In the genomic region with DNA sequence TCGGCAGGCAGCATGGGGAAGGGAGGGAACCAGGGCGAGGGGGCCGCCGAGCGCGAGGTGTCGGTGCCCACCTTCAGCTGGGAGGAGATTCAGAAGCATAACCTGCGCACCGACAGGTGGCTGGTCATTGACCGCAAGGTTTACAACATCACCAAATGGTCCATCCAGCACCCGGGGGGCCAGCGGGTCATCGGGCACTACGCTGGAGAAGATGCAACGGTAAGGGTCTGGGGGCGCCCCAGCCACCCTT, we compare ENCODE assay signal across 1 cellular context.
TF ChIP-seq lines count a peak whose summit lies in the region.

No MANE protein-coding gene starts in this region.

TF ChIP-seq in HepG2, 621 proteins besides CTCF, POLR2A, EP300 and RAD21 (continued from another document and continues in another):
- TF ChIP-seq, protein P1, sequence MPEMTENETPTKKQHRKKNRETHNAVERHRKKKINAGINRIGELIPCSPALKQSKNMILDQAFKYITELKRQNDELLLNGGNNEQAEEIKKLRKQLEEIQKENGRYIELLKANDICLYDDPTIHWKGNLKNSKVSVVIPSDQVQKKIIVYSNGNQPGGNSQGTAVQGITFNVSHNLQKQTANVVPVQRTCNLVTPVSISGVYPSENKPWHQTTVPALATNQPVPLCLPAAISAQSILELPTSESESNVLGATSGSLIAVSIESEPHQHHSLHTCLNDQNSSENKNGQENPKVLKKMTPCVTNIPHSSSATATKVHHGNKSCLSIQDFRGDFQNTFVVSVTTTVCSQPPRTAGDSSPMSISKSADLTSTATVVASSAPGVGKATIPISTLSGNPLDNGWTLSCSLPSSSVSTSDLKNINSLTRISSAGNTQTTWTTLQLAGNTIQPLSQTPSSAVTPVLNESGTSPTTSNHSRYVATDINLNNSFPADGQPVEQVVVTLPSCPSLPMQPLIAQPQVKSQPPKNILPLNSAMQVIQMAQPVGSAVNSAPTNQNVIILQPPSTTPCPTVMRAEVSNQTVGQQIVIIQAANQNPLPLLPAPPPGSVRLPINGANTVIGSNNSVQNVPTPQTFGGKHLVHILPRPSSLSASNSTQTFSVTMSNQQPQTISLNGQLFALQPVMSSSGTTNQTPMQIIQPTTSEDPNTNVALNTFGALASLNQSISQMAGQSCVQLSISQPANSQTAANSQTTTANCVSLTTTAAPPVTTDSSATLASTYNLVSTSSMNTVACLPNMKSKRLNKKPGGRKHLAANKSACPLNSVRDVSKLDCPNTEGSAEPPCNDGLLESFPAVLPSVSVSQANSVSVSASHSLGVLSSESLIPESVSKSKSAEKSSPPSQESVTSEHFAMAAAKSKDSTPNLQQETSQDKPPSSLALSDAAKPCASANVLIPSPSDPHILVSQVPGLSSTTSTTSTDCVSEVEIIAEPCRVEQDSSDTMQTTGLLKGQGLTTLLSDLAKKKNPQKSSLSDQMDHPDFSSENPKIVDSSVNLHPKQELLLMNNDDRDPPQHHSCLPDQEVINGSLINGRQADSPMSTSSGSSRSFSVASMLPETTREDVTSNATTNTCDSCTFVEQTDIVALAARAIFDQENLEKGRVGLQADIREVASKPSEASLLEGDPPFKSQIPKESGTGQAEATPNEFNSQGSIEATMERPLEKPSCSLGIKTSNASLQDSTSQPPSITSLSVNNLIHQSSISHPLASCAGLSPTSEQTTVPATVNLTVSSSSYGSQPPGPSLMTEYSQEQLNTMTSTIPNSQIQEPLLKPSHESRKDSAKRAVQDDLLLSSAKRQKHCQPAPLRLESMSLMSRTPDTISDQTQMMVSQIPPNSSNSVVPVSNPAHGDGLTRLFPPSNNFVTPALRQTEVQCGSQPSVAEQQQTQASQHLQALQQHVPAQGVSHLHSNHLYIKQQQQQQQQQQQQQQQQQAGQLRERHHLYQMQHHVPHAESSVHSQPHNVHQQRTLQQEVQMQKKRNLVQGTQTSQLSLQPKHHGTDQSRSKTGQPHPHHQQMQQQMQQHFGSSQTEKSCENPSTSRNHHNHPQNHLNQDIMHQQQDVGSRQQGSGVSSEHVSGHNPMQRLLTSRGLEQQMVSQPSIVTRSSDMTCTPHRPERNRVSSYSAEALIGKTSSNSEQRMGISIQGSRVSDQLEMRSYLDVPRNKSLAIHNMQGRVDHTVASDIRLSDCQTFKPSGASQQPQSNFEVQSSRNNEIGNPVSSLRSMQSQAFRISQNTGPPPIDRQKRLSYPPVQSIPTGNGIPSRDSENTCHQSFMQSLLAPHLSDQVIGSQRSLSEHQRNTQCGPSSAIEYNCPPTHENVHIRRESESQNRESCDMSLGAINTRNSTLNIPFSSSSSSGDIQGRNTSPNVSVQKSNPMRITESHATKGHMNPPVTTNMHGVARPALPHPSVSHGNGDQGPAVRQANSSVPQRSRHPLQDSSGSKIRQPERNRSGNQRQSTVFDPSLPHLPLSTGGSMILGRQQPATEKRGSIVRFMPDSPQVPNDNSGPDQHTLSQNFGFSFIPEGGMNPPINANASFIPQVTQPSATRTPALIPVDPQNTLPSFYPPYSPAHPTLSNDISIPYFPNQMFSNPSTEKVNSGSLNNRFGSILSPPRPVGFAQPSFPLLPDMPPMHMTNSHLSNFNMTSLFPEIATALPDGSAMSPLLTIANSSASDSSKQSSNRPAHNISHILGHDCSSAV (CRISPR knock-in tag; IDR thresholded peaks at IDR 0.05; ENCODE audit: borderline replicate concordance), result 0 out of 2 replicates have a peak, but pooled peaks have one; percentile 53
- TF ChIP-seq ZNF772 (CRISPR knock-in tag; IDR thresholded peaks at IDR 0.05) (0 out of 2 replicates have a peak, but pooled peaks have one; percentile 6), SP140L (CRISPR knock-in tag; IDR thresholded peaks at IDR 0.05; ENCODE audit: borderline replicate concordance) (0 out of 2 replicates have a peak, but pooled peaks have one; percentile 35), ZKSCAN1 (IDR thresholded peaks at IDR 0.05; ENCODE audit: low read length) (no peak), EEA1 (CRISPR knock-in tag; IDR thresholded peaks at IDR 0.05; ENCODE audit: borderline replicate concordance) (0 out of 2 replicates have a peak, but pooled peaks have one; percentile 45), ZBTB42 (CRISPR knock-in tag; IDR thresholded peaks at IDR 0.05) (0 out of 2 replicates have a peak, but pooled peaks have one; percentile 48), ZNF101 (CRISPR knock-in tag; IDR thresholded peaks at IDR 0.05; ENCODE audit: borderline replicate concordance, low read depth) (no peak), GABPB1 (CRISPR knock-in tag; IDR thresholded peaks at IDR 0.05) (no peak), RXRB (CRISPR knock-in tag; IDR thresholded peaks at IDR 0.05; ENCODE audit: borderline replicate concordance) (no peak), RELA (CRISPR knock-in tag; IDR thresholded peaks at IDR 0.05) (no peak), RXRA (CRISPR knock-in tag; IDR thresholded peaks at IDR 0.05) (0 out of 2 replicates have a peak, but pooled peaks have one; percentile 5)
- TF ChIP-seq, protein P2, sequence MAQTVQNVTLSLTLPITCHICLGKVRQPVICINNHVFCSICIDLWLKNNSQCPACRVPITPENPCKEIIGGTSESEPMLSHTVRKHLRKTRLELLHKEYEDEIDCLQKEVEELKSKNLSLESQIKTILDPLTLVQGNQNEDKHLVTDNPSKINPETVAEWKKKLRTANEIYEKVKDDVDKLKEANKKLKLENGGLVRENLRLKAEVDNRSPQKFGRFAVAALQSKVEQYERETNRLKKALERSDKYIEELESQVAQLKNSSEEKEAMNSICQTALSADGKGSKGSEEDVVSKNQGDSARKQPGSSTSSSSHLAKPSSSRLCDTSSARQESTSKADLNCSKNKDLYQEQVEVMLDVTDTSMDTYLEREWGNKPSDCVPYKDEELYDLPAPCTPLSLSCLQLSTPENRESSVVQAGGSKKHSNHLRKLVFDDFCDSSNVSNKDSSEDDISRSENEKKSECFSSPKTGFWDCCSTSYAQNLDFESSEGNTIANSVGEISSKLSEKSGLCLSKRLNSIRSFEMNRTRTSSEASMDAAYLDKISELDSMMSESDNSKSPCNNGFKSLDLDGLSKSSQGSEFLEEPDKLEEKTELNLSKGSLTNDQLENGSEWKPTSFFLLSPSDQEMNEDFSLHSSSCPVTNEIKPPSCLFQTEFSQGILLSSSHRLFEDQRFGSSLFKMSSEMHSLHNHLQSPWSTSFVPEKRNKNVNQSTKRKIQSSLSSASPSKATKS (CRISPR knock-in tag; IDR thresholded peaks at IDR 0.05), result no peak
- TF ChIP-seq, protein P3, sequence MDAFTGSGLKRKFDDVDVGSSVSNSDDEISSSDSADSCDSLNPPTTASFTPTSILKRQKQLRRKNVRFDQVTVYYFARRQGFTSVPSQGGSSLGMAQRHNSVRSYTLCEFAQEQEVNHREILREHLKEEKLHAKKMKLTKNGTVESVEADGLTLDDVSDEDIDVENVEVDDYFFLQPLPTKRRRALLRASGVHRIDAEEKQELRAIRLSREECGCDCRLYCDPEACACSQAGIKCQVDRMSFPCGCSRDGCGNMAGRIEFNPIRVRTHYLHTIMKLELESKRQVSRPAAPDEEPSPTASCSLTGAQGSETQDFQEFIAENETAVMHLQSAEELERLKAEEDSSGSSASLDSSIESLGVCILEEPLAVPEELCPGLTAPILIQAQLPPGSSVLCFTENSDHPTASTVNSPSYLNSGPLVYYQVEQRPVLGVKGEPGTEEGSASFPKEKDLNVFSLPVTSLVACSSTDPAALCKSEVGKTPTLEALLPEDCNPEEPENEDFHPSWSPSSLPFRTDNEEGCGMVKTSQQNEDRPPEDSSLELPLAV (CRISPR knock-in tag; conservative IDR thresholded peaks at IDR 0.05; ENCODE audit: low read depth), result no peak
- TF ChIP-seq, protein P4, sequence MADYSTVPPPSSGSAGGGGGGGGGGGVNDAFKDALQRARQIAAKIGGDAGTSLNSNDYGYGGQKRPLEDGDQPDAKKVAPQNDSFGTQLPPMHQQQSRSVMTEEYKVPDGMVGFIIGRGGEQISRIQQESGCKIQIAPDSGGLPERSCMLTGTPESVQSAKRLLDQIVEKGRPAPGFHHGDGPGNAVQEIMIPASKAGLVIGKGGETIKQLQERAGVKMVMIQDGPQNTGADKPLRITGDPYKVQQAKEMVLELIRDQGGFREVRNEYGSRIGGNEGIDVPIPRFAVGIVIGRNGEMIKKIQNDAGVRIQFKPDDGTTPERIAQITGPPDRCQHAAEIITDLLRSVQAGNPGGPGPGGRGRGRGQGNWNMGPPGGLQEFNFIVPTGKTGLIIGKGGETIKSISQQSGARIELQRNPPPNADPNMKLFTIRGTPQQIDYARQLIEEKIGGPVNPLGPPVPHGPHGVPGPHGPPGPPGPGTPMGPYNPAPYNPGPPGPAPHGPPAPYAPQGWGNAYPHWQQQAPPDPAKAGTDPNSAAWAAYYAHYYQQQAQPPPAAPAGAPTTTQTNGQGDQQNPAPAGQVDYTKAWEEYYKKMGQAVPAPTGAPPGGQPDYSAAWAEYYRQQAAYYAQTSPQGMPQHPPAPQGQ (CRISPR knock-in tag; IDR thresholded peaks at IDR 0.05; ENCODE audit: borderline replicate concordance), result no peak
- TF ChIP-seq, protein P5, sequence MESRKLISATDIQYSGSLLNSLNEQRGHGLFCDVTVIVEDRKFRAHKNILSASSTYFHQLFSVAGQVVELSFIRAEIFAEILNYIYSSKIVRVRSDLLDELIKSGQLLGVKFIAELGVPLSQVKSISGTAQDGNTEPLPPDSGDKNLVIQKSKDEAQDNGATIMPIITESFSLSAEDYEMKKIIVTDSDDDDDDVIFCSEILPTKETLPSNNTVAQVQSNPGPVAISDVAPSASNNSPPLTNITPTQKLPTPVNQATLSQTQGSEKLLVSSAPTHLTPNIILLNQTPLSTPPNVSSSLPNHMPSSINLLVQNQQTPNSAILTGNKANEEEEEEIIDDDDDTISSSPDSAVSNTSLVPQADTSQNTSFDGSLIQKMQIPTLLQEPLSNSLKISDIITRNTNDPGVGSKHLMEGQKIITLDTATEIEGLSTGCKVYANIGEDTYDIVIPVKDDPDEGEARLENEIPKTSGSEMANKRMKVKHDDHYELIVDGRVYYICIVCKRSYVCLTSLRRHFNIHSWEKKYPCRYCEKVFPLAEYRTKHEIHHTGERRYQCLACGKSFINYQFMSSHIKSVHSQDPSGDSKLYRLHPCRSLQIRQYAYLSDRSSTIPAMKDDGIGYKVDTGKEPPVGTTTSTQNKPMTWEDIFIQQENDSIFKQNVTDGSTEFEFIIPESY (CRISPR knock-in tag; IDR thresholded peaks at IDR 0.05), result no peak
- TF ChIP-seq, protein P6, sequence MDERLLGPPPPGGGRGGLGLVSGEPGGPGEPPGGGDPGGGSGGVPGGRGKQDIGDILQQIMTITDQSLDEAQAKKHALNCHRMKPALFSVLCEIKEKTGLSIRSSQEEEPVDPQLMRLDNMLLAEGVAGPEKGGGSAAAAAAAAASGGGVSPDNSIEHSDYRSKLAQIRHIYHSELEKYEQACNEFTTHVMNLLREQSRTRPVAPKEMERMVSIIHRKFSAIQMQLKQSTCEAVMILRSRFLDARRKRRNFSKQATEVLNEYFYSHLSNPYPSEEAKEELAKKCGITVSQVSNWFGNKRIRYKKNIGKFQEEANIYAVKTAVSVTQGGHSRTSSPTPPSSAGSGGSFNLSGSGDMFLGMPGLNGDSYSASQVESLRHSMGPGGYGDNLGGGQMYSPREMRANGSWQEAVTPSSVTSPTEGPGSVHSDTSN (CRISPR knock-in tag; IDR thresholded peaks at IDR 0.05), result no peak
- TF ChIP-seq, protein P7, sequence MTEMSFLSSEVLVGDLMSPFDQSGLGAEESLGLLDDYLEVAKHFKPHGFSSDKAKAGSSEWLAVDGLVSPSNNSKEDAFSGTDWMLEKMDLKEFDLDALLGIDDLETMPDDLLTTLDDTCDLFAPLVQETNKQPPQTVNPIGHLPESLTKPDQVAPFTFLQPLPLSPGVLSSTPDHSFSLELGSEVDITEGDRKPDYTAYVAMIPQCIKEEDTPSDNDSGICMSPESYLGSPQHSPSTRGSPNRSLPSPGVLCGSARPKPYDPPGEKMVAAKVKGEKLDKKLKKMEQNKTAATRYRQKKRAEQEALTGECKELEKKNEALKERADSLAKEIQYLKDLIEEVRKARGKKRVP (CRISPR knock-in tag; IDR thresholded peaks at IDR 0.05), result no peak
- TF ChIP-seq, protein P8, sequence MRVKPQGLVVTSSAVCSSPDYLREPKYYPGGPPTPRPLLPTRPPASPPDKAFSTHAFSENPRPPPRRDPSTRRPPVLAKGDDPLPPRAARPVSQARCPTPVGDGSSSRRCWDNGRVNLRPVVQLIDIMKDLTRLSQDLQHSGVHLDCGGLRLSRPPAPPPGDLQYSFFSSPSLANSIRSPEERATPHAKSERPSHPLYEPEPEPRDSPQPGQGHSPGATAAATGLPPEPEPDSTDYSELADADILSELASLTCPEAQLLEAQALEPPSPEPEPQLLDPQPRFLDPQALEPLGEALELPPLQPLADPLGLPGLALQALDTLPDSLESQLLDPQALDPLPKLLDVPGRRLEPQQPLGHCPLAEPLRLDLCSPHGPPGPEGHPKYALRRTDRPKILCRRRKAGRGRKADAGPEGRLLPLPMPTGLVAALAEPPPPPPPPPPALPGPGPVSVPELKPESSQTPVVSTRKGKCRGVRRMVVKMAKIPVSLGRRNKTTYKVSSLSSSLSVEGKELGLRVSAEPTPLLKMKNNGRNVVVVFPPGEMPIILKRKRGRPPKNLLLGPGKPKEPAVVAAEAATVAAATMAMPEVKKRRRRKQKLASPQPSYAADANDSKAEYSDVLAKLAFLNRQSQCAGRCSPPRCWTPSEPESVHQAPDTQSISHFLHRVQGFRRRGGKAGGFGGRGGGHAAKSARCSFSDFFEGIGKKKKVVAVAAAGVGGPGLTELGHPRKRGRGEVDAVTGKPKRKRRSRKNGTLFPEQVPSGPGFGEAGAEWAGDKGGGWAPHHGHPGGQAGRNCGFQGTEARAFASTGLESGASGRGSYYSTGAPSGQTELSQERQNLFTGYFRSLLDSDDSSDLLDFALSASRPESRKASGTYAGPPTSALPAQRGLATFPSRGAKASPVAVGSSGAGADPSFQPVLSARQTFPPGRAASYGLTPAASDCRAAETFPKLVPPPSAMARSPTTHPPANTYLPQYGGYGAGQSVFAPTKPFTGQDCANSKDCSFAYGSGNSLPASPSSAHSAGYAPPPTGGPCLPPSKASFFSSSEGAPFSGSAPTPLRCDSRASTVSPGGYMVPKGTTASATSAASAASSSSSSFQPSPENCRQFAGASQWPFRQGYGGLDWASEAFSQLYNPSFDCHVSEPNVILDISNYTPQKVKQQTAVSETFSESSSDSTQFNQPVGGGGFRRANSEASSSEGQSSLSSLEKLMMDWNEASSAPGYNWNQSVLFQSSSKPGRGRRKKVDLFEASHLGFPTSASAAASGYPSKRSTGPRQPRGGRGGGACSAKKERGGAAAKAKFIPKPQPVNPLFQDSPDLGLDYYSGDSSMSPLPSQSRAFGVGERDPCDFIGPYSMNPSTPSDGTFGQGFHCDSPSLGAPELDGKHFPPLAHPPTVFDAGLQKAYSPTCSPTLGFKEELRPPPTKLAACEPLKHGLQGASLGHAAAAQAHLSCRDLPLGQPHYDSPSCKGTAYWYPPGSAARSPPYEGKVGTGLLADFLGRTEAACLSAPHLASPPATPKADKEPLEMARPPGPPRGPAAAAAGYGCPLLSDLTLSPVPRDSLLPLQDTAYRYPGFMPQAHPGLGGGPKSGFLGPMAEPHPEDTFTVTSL (CRISPR knock-in tag; IDR thresholded peaks at IDR 0.05; ENCODE audit: borderline replicate concordance), result no peak
- TF ChIP-seq, protein P9, sequence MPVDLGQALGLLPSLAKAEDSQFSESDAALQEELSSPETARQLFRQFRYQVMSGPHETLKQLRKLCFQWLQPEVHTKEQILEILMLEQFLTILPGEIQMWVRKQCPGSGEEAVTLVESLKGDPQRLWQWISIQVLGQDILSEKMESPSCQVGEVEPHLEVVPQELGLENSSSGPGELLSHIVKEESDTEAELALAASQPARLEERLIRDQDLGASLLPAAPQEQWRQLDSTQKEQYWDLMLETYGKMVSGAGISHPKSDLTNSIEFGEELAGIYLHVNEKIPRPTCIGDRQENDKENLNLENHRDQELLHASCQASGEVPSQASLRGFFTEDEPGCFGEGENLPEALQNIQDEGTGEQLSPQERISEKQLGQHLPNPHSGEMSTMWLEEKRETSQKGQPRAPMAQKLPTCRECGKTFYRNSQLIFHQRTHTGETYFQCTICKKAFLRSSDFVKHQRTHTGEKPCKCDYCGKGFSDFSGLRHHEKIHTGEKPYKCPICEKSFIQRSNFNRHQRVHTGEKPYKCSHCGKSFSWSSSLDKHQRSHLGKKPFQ (CRISPR knock-in tag; IDR thresholded peaks at IDR 0.05; ENCODE audit: insufficient replicate concordance), result peak; percentile 90
